In the genomic region with DNA sequence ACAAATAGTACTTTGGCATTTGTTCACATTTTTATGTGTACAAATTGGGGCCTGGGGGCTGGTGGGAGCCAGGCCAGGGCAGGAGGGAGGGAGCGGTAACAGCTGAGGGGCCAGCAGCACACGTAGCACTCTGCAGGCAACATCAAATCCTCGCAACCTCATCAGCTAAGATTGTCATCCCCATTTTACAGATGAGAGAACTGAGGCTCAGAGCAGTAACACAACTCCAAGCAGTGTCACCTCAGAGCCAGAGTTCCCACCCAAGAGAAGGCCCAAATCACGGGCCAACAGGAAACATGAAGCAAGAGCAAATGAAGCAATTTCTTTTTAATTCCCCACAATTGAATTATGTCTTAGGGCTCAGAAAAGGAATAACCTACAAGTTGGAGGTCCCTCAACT, we compare ENCODE assay signal across 3 cellular contexts.
TF ChIP-seq lines count a peak whose summit lies in the region.

No MANE protein-coding gene starts in this region.

TF ChIP-seq in HepG2, 621 proteins besides CTCF, POLR2A, EP300 and RAD21:
- TF ChIP-seq ZMYM3 (CRISPR knock-in tag; IDR thresholded peaks at IDR 0.05) (peak; percentile 88), ZNF629 (CRISPR knock-in tag; conservative IDR thresholded peaks at IDR 0.05) (peak; percentile 98), ADNP (CRISPR knock-in tag; IDR thresholded peaks at IDR 0.05) (peak; percentile 80; the same call in 1 of the 2 replicates), ZNF331 (CRISPR knock-in tag; IDR thresholded peaks at IDR 0.05) (no peak), HNF4A (CRISPR knock-in tag; IDR thresholded peaks at IDR 0.05) (no peak), KDM1A (CRISPR knock-in tag; IDR thresholded peaks at IDR 0.05) (peak; percentile 64; the same call in 1 of the 2 replicates), SAFB2 (CRISPR knock-in tag; IDR thresholded peaks at IDR 0.05; ENCODE audit: borderline replicate concordance, low read depth) (no peak)

TF ChIP-seq in endothelial cell of umbilical vein, 7 proteins besides CTCF, POLR2A, EP300 and RAD21:
- TF ChIP-seq JUN (IDR thresholded peaks at IDR 0.05; ENCODE audit: borderline replicate concordance, insufficient read depth, insufficient read length, low read depth) (no peak), EZH2 (IDR thresholded peaks at IDR 0.05; ENCODE audit: borderline replicate concordance, low read depth, low read length, severe bottlenecking) (no peak), GATA2 (IDR thresholded peaks at IDR 0.05; ENCODE audit: insufficient read depth, insufficient read length, low read depth, low read length) (no peak), FOS (IDR thresholded peaks at IDR 0.05; ENCODE audit: borderline replicate concordance, insufficient read depth, low read length) (no peak), POLR2AphosphoS5 (IDR thresholded peaks at IDR 0.05; ENCODE audit: insufficient read depth, low read depth, low read length) (no peak), MYC (IDR thresholded peaks at IDR 0.05; ENCODE audit: low read depth, low read length) (no peak)
- TF ChIP-seq, protein P1, sequence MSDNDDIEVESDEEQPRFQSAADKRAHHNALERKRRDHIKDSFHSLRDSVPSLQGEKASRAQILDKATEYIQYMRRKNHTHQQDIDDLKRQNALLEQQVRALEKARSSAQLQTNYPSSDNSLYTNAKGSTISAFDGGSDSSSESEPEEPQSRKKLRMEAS (IDR thresholded peaks at IDR 0.05; ENCODE audit: insufficient read depth, insufficient read length), result no peak

TF ChIP-seq in HEK293T, 16 proteins besides CTCF, POLR2A, EP300 and RAD21:
- TF ChIP-seq SP1 (IDR thresholded peaks at IDR 0.05) (no peak), ARNT (IDR thresholded peaks at IDR 0.05) (no peak)
- TF ChIP-seq, protein P2, sequence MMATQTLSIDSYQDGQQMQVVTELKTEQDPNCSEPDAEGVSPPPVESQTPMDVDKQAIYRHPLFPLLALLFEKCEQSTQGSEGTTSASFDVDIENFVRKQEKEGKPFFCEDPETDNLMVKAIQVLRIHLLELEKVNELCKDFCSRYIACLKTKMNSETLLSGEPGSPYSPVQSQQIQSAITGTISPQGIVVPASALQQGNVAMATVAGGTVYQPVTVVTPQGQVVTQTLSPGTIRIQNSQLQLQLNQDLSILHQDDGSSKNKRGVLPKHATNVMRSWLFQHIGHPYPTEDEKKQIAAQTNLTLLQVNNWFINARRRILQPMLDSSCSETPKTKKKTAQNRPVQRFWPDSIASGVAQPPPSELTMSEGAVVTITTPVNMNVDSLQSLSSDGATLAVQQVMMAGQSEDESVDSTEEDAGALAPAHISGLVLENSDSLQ (IDR thresholded peaks at IDR 0.05), result no peak
TF ChIP-seq in HEK293T: peak in this region for 0.
